Comparison of ENCODE assay signal across 14 cellular contexts in the genomic region with DNA sequence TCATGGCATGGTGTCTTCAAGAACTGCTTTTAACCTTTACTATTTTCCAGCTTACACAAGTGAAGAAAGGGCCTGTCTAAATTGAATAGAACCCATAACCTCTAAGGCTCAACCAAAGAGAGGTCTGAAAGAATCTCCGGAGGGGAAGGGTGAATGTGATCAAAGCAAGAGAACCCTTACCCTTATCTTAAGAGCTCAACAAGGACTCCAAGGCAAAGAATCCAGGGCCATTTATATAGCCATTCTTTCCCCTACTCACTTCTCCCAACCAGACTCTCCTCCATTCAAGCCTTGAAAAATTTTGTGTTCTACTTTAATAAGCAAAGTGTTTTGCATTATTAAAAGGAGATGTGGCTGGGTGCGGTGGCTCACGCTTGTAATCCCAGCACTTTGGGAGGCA.
DNase-seq lines count a peak whose midpoint lies in the region; TF ChIP-seq lines count a peak whose summit lies in the region.
"Had no signal": no experiment of that assay in that cellular context is flagged by ENCODE, and none has a peak within 500 bp of the region (broad histone marks: within the 10 kb centered on the region; RNA-seq: fewer than 3 reads in every experiment).

No MANE protein-coding gene starts in this region.

- H3K4me3 ChIP-seq in SK-N-SH (ENCODE audit: low read depth in 2 of 2, low read length in 1 of 2) (no peak overlapping the region), skeletal muscle satellite cell (ENCODE audit: low read length) (no peak overlapping the region)

- H2AFZ ChIP-seq in SK-N-SH (ENCODE audit: low read depth), result no peak overlapping the region

- peak overlapping the region in 1 of 2 experiments; percentile 83; a peak in 2 of 4 replicates for H3K27ac ChIP-seq in SK-N-SH (ENCODE audit: low read depth in 2 of 2, low read length in 1 of 2)
- H3K27ac ChIP-seq: C4-2B had no signal

- H3K4me1 Mint-ChIP-seq in HFFc6 (ENCODE audit: low read depth) (peaks cover 93% of the 10 kb centered on the region), chondrocyte (ENCODE audit: low read depth) (peaks cover 44% of the 10 kb centered on the region)
- H3K4me1 Mint-ChIP-seq: CD4-positive, alpha-beta memory T cell had no signal

- H4K20me1 ChIP-seq in SK-N-SH (ENCODE audit: insufficient read depth), result peaks cover 3% of the 10 kb centered on the region; the same call in 1 of the 2 replicates

- H3K9me3 Mint-ChIP-seq in HFFc6, result no peaks in the 10 kb centered on the region
- H3K9me3 Mint-ChIP-seq in chondrocyte (ENCODE audit: low read depth), result no peaks in the 10 kb centered on the region
- H3K9me3 Mint-ChIP-seq: CD4-positive, alpha-beta memory T cell; H9 had no signal

- peaks cover 77% of the 10 kb centered on the region for H3K36me3 Mint-ChIP-seq in HFFc6 (ENCODE audit: low read depth)
- H3K36me3 Mint-ChIP-seq in chondrocyte (ENCODE audit: low read depth), result peaks cover 13% of the 10 kb centered on the region
- H3K36me3 Mint-ChIP-seq: CD4-positive, alpha-beta memory T cell had no signal

- H3K4me3 Mint-ChIP-seq in HFFc6 (no peak overlapping the region), chondrocyte (ENCODE audit: unreplicated experiment) (no peak overlapping the region)
- H3K4me3 Mint-ChIP-seq: CD4-positive, alpha-beta memory T cell; H9 had no signal

- H3K9me2 ChIP-seq in SK-N-SH, result no peaks in the 10 kb centered on the region

- H3K9me3 ChIP-seq in SK-N-SH (no peaks in the 10 kb centered on the region), skeletal muscle satellite cell (replicated peaks; ENCODE audit: low read length) (no peaks in the 10 kb centered on the region)

- no peak for DNase-seq in HFFc6
- DNase-seq in SK-N-SH, result no peak
- DNase-seq in chondrocyte (ENCODE audit: low spot score), result no peak
- no peak for DNase-seq in GF-D8 (lab: John Stamatoyannopoulos, UW)
- no peak for DNase-seq in NCI-H524 (lab: John Stamatoyannopoulos, UW)
- no peak for DNase-seq in midbrain (lab: John Stamatoyannopoulos, UW)
- DNase-seq: AML-193; CD4-positive, alpha-beta memory T cell; DMS153; DMS79; GDM1; H9 had no signal

- peaks cover 76% of the 10 kb centered on the region for H3K79me2 ChIP-seq in SK-N-SH (ENCODE audit: insufficient read depth)

- WGBS in SK-N-SH (ENCODE audit: low lambda C conversion rate), result 94% methylated on average over 3 of the region's 3 CpGs

- no peak for TF ChIP-seq RAD21 in SK-N-SH (IDR thresholded peaks at IDR 0.05; ENCODE audit: low read length)

- POLR2A ChIA-PET in SK-N-SH (lab: Yijun Ruan, JAX), result no interaction called here

- H3K4me1 ChIP-seq in SK-N-SH (ENCODE audit: control insufficient read depth in 1 of 2, insufficient read depth in 2 of 2, low read depth in 1 of 2, low read length in 1 of 2) (peaks cover 0 to 43% of the 10 kb centered on the region in 2 experiments; a peak in 2 of 4 replicates), skeletal muscle satellite cell (ENCODE audit: control insufficient read depth, insufficient read depth, low read length) (peaks cover 63% of the 10 kb centered on the region)

- no peaks in the 10 kb centered on the region for H3K27me3 ChIP-seq in SK-N-SH (ENCODE audit: insufficient read depth)
- no peaks in the 10 kb centered on the region for H3K27me3 ChIP-seq in skeletal muscle satellite cell (ENCODE audit: control insufficient read depth, insufficient read depth, low read length)

- H3K27ac Mint-ChIP-seq in HFFc6 (peak overlapping the region; percentile 7; the same call in 1 of the 2 replicates), chondrocyte (ENCODE audit: unreplicated experiment) (peak overlapping the region; percentile 88)
- H3K27ac Mint-ChIP-seq: CD4-positive, alpha-beta memory T cell; H9 had no signal

- peaks cover 45 to 80% of the 10 kb centered on the region in 2 experiments for H3K36me3 ChIP-seq in SK-N-SH (replicated peaks in 1 of 2; ENCODE audit: control insufficient read depth in 1 of 2, insufficient read depth in 2 of 2, low read length in 1 of 2)
- H3K36me3 ChIP-seq in skeletal muscle satellite cell (ENCODE audit: insufficient read depth, low read length), result peaks cover 65% of the 10 kb centered on the region

- H3K27me3 Mint-ChIP-seq in HFFc6 (ENCODE audit: insufficient read depth) (no peaks in the 10 kb centered on the region), chondrocyte (ENCODE audit: low read depth) (no peaks in the 10 kb centered on the region)

- H3K4me2 ChIP-seq in SK-N-SH, result no peak overlapping the region
- no peak overlapping the region for H3K4me2 ChIP-seq in skeletal muscle satellite cell (ENCODE audit: low read length)

- H3F3A ChIP-seq in SK-N-SH (replicated peaks; ENCODE audit: insufficient read depth), result peaks cover 31% of the 10 kb centered on the region

- TF ChIP-seq EP300 in SK-N-SH (IDR thresholded peaks at IDR 0.05; ENCODE audit: borderline replicate concordance in 1 of 2, low read depth in 1 of 2, low read length in 1 of 2), result no peak

- H3K9ac ChIP-seq in SK-N-SH (0 out of 2 replicates have a peak overlapping the region, but pooled peaks have one; percentile 11), skeletal muscle satellite cell (ENCODE audit: low read depth, low read length) (peak overlapping the region; percentile 53)

- CTCF ChIA-PET in SK-N-SH (lab: Yijun Ruan, JAX), result no interaction called here

- no peak for TF ChIP-seq CTCF in HFFc6 (IDR thresholded peaks at IDR 0.05)
- TF ChIP-seq CTCF in SK-N-SH (IDR thresholded peaks at IDR 0.05), result no peak
- TF ChIP-seq CTCF in chondrocyte (IDR thresholded peaks at IDR 0.05), result no peak

TF ChIP-seq in SK-N-SH, 30 proteins besides CTCF, POLR2A, EP300 and RAD21:
- TF ChIP-seq FOXM1 (IDR thresholded peaks at IDR 0.05; ENCODE audit: low read depth), result no peak
- no peak for TF ChIP-seq TEAD4 (IDR thresholded peaks at IDR 0.05; ENCODE audit: borderline replicate concordance, insufficient read depth)
- TF ChIP-seq, protein P1, sequence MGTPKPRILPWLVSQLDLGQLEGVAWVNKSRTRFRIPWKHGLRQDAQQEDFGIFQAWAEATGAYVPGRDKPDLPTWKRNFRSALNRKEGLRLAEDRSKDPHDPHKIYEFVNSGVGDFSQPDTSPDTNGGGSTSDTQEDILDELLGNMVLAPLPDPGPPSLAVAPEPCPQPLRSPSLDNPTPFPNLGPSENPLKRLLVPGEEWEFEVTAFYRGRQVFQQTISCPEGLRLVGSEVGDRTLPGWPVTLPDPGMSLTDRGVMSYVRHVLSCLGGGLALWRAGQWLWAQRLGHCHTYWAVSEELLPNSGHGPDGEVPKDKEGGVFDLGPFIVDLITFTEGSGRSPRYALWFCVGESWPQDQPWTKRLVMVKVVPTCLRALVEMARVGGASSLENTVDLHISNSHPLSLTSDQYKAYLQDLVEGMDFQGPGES (IDR thresholded peaks at IDR 0.05; ENCODE audit: low read depth, low read length), result no peak
- TF ChIP-seq TAF1 (IDR thresholded peaks at IDR 0.05; ENCODE audit: borderline replicate concordance, low read depth, low read length), result no peak
- TF ChIP-seq CHD2 (IDR thresholded peaks at IDR 0.05; ENCODE audit: low read length, partially characterized antibody), result no peak
- TF ChIP-seq JUND (IDR thresholded peaks at IDR 0.05), result no peak
- no peak for TF ChIP-seq RCOR1 (IDR thresholded peaks at IDR 0.05; ENCODE audit: low read length)
- TF ChIP-seq, protein P2, sequence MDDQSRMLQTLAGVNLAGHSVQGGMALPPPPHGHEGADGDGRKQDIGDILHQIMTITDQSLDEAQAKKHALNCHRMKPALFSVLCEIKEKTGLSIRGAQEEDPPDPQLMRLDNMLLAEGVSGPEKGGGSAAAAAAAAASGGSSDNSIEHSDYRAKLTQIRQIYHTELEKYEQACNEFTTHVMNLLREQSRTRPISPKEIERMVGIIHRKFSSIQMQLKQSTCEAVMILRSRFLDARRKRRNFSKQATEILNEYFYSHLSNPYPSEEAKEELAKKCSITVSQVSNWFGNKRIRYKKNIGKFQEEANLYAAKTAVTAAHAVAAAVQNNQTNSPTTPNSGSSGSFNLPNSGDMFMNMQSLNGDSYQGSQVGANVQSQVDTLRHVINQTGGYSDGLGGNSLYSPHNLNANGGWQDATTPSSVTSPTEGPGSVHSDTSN (IDR thresholded peaks at IDR 0.05), result no peak
- TF ChIP-seq YY1 (IDR thresholded peaks at IDR 0.05; ENCODE audit: low read depth), result no peak
- TF ChIP-seq, protein P3, sequence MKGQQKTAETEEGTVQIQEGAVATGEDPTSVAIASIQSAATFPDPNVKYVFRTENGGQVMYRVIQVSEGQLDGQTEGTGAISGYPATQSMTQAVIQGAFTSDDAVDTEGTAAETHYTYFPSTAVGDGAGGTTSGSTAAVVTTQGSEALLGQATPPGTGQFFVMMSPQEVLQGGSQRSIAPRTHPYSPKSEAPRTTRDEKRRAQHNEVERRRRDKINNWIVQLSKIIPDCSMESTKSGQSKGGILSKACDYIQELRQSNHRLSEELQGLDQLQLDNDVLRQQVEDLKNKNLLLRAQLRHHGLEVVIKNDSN (IDR thresholded peaks at IDR 0.05; ENCODE audit: borderline replicate concordance, low read depth), result no peak
- no peak for TF ChIP-seq NRF1 (IDR thresholded peaks at IDR 0.05; ENCODE audit: low read depth, low read length)
- no peak for TF ChIP-seq SIN3A (IDR thresholded peaks at IDR 0.05; ENCODE audit: borderline replicate concordance, low read depth, low read length)
- TF ChIP-seq, protein P4, sequence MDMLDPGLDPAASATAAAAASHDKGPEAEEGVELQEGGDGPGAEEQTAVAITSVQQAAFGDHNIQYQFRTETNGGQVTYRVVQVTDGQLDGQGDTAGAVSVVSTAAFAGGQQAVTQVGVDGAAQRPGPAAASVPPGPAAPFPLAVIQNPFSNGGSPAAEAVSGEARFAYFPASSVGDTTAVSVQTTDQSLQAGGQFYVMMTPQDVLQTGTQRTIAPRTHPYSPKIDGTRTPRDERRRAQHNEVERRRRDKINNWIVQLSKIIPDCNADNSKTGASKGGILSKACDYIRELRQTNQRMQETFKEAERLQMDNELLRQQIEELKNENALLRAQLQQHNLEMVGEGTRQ (IDR thresholded peaks at IDR 0.05; ENCODE audit: borderline replicate concordance, low read depth, low read length), result no peak
- no peak for TF ChIP-seq FOSL2 (IDR thresholded peaks at IDR 0.05; ENCODE audit: borderline replicate concordance, low read depth)
